In the genomic region with DNA sequence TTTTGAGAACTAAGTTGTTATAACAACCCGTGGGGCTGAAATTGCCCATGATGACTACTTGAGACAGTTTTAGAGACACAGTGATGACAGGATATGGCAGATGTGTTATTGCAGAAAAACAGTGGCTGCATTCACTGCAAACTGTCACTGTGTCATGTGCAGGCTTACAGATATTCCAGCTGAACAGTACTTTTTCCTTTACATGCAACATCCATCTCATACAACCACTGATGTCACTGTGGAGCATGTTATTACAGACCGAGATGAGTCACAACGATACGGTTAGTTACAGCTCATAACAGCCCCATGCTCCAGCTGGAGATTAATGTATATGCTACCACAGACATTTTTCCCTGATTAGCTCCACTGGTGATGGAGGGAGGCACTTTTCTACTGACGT, we compare ENCODE assay signal across 9 cellular contexts.
DNase-seq lines count a peak whose midpoint lies in the region; ATAC-seq and TF ChIP-seq lines count a peak whose summit lies in the region.
"Had no signal": no experiment of that assay in that cellular context is flagged by ENCODE, and none has a peak within 500 bp of the region (broad histone marks: within the 10 kb centered on the region; RNA-seq: fewer than 3 reads in every experiment).

No MANE protein-coding gene starts in this region.

- intact Hi-C loops in psoas muscle (cut with DNase I): no loop called here

- ATAC-seq in GM19043 (IDR thresholded peaks at IDR 0.05; ENCODE audit: low read depth, unreplicated experiment) (peak; percentile 90), HG02970 (IDR thresholded peaks at IDR 0.05; ENCODE audit: low FRiP score, unreplicated experiment) (peak; percentile 53), psoas muscle (no peak)

- H3K36me3 ChIP-seq in psoas muscle (ENCODE audit: insufficient read depth in 1 of 2, low read depth in 1 of 2): no peaks in the 10 kb centered on the region

- H3K4me3 ChIP-seq in psoas muscle: no peak overlapping the region

- 23 to 30% (median 28%) methylated on average over 5 of the region's 5 CpGs for WGBS in psoas muscle, 3 donors

- H3K4me1 ChIP-seq in psoas muscle: no peaks in the 10 kb centered on the region

- H3K27ac ChIP-seq in psoas muscle: no peak overlapping the region

- DNase-seq in AG08396 (ENCODE audit: low spot score) (peak; percentile 7), SHP77 treated with DMSO at 0.1 percent for 48 hours (lab: John Stamatoyannopoulos, UW) (peak; percentile 11), HPDE6-E6E7 (ENCODE audit: extremely low spot score) (no peak), psoas muscle (no peak), NCI-H2029 (lab: John Stamatoyannopoulos, UW) (no peak)
- no peak for DNase-seq in activated naive CD4-positive, alpha-beta T cell (lab: John Stamatoyannopoulos, UW)
- DNase-seq: NCI-H1694 had no signal

- H3K9me3 ChIP-seq in psoas muscle: no peaks in the 10 kb centered on the region

- TF ChIP-seq CTCF in psoas muscle (IDR thresholded peaks at IDR 0.05): no peak

- no peaks in the 10 kb centered on the region for H3K27me3 ChIP-seq in psoas muscle (ENCODE audit: insufficient read depth in 3 of 3, low read length in 2 of 3)

Comparison
In these comparisons a context has a peak if more than half of its experiments do, and no peak if none do; other contexts are left out.
1. DNase-seq: peak in AG08396 (single experiment) and SHP77 treated with DMSO at 0.1 percent for 48 hours (single experiment); none in HPDE6-E6E7 (single experiment), psoas muscle (0 of 2), activated naive CD4-positive, alpha-beta T cell (0 of 4) and NCI-H2029 (single experiment).
2. ATAC-seq: peak in GM19043 (single experiment) and HG02970 (single experiment); none in psoas muscle (0 of 4).